ENCODE assay signal across 9 cellular contexts in genomic region chr1:81052162-81052561, GRCh38.
"Had no signal": no experiment of that assay in that cellular context is flagged by ENCODE, and none has a peak within 500 bp of the region (broad histone marks: within the 10 kb centered on the region; RNA-seq: fewer than 3 reads in every experiment).

No MANE protein-coding gene starts in this region.

- H3K4me1 Mint-ChIP-seq: IgD-negative memory B cell had no signal

- ATAC-seq: HCT116, HepG2 had no signal

- H3K4me2 ChIP-seq: KMS-11 had no signal

- H3K27ac Mint-ChIP-seq: IgD-negative memory B cell had no signal

- DNase-seq: GOT3, H9, Karpas-422, KBM-7 had no signal

- H3K4me3 Mint-ChIP-seq: H9, IgD-negative memory B cell had no signal

- H3K27ac ChIP-seq: HL-60, KMS-11 had no signal

- H3K9ac ChIP-seq: KMS-11 had no signal

- H3K9me3 Mint-ChIP-seq: H9 had no signal

- H3K27me3 Mint-ChIP-seq: IgD-negative memory B cell had no signal
